10 cellular contexts compared by ENCODE assay signal in the genomic region with DNA sequence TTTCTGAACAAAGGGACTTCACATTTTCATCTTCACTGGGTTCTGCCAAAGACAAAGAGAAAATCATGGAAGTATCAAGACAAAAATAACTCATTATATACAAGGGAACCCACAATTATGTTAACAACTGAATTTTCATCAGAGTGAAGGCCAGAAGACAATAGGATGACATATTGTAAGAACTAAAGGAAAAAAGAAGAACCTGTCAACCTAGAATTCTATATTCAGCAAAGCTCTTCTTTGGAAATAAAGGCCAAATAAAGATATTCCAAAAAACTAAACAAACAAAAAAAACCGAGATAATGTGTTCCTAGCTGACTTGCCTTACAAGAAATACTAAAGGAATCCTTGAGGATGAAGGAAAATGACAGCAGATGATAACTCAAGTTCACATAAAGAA.
"Had no signal": no experiment of that assay in that cellular context is flagged by ENCODE, and none has a peak within 500 bp of the region (broad histone marks: within the 10 kb centered on the region; RNA-seq: fewer than 3 reads in every experiment).

No MANE protein-coding gene starts in this region.

- H2AFZ ChIP-seq: GM23248, GM23338 had no signal

- H3K4me1 ChIP-seq: HAP-1 had no signal

- DNase-seq: GM23248, GOT3, H7, HCEC 1CT, HFFc6 had no signal

- H3K4me2 ChIP-seq: GM23338 had no signal

- H3K4me3 ChIP-seq: GM23248, GM23338, HAP-1 had no signal

- H3K27ac Mint-ChIP-seq: GM23338, HFFc6 had no signal

- H3K9ac ChIP-seq: GM23248 had no signal

- ATAC-seq: GM23338, HCT116 had no signal

- H3K27ac ChIP-seq: GM23248 had no signal

- H3K4me1 Mint-ChIP-seq: GM23338 had no signal

- H3K9me3 ChIP-seq: HAP-1 had no signal

- H3K4me3 Mint-ChIP-seq: GM23338, HFFc6 had no signal

- H3K36me3 ChIP-seq: HAP-1 had no signal

- FAIRE-seq: H1, H54 had no signal
